13 cellular contexts compared by ENCODE assay signal in genomic region chr14:104390941-104391901, GRCh38.
DNase-seq lines count a peak whose midpoint lies in the region; ATAC-seq, FAIRE-seq and TF ChIP-seq lines count a peak whose summit lies in the region.
"Had no signal": no experiment of that assay in that cellular context is flagged by ENCODE, and none has a peak within 500 bp of the region (broad histone marks: within the 10 kb centered on the region; RNA-seq: fewer than 3 reads in every experiment).

No MANE protein-coding gene starts in this region.

- POLR2A ChIA-PET in GM12878 (lab: Charles Lee) = no interaction called here

- TF ChIP-seq CTCF in GM12878 (IDR thresholded peaks at IDR 0.05 in 2 of 3, conservative IDR thresholded peaks at IDR 0.05 in 1 of 3; ENCODE audit: control insufficient read depth in 2 of 3, extremely low read depth in 1 of 3, insufficient read depth in 1 of 3, low read depth in 3 of 3, low read length in 3 of 3) = no peak
- TF ChIP-seq CTCF in CD14-positive monocyte (IDR thresholded peaks at IDR 0.05) = no peak

- H3K9ac ChIP-seq in GM12878 (ENCODE audit: control insufficient read depth, insufficient read depth, low read length) = no peak overlapping the region

- H3K27me3 ChIP-seq in GM12878 (replicated peaks in 1 of 2; ENCODE audit: control insufficient read depth in 2 of 2, insufficient read depth in 2 of 2, low read length in 1 of 2) = no peaks in the 10 kb centered on the region; a peak in 1 of 4 replicates
- H3K27me3 ChIP-seq: right lobe of liver had no signal

- RAD21 ChIA-PET in GM12878 (lab: Charles Lee; ENCODE audit: unreplicated experiment) = interaction anchor here (0.8 kb wide), 1 partner anchor 11 kb away, joined by 4 read pairs; no protein-coding TSS in a partner anchor

- 44% methylated on average over 33 of the region's 33 CpGs for WGBS in GM12878 (ENCODE audit: insufficient coverage, insufficient replicate concordance, low lambda C conversion rate, missing lambda C conversion rate)

- peak; percentile 49 to 60 for DNase-seq in NCI-H187 (lab: John Stamatoyannopoulos, UW)
- DNase-seq in NCI-H187 treated with DMSO at 0.1 percent for 48 hours (lab: John Stamatoyannopoulos, UW) = no peak
- DNase-seq in NCI-H1092 treated with DMSO at 0.1 percent for 48 hours (lab: John Stamatoyannopoulos, UW) = peak; percentile 51
- DNase-seq in GM12878 (ENCODE audit: low read depth, low spot score) = no peak
- peak; percentile 73 for DNase-seq in posterior vena cava (ENCODE audit: low spot score)
- DNase-seq in CD14-positive monocyte (ENCODE audit: low spot score) = no peak
- no peak for DNase-seq in COR-L47 (lab: John Stamatoyannopoulos, UW)
- DNase-seq: 8988T, hippocampal formation, SHP77 treated with DMSO at 0.1 percent for 48 hours had no signal

- H3K4me1 Mint-ChIP-seq in CD14-positive monocyte = peaks cover 20% of the 10 kb centered on the region

- H3K9me3 Mint-ChIP-seq in CD14-positive monocyte = peaks cover 0 to 4% (median 0%) of the 10 kb centered on the region in 7 donors
- H3K9me3 Mint-ChIP-seq: WTC11 had no signal

- H3K36me3 Mint-ChIP-seq in CD14-positive monocyte = no peaks in the 10 kb centered on the region
- H3K36me3 Mint-ChIP-seq: WTC11 had no signal

- no peaks in the 10 kb centered on the region for H3K36me3 ChIP-seq in GM12878 (ENCODE audit: control insufficient read depth in 2 of 2, insufficient read depth in 2 of 2, low read length in 1 of 2)
- H3K36me3 ChIP-seq: right lobe of liver had no signal

- H3K27ac ChIP-seq in GM12878 (ENCODE audit: control insufficient read depth, insufficient read depth) = no peak overlapping the region
- H3K27ac ChIP-seq: right lobe of liver had no signal

- no peaks in the 10 kb centered on the region; the same call in 2 of the 3 replicates for H3K9me3 ChIP-seq in GM12878 (replicated peaks; ENCODE audit: control insufficient read depth, insufficient read depth, low read length)
- H3K9me3 ChIP-seq: right lobe of liver had no signal

- peaks cover 16% of the 10 kb centered on the region for H3K4me1 ChIP-seq in GM12878 (ENCODE audit: control insufficient read depth, insufficient read depth, low read length)
- H3K4me1 ChIP-seq: right lobe of liver had no signal

- H2AFZ ChIP-seq in GM12878 (ENCODE audit: control insufficient read depth, low read depth, low read length) = peak overlapping the region; percentile 29

- H3K4me3 ChIP-seq in GM12878 = no peak overlapping the region
- H3K4me3 ChIP-seq: right lobe of liver had no signal

- SMC1A ChIA-PET in GM12878 (lab: Charles Lee; ENCODE audit: uncharacterized antibody, unreplicated experiment) = interaction anchor here (0.6 kb wide), 1 partner anchor 692 kb away, joined by 3 read pairs; no protein-coding TSS in a partner anchor

- H3K79me2 ChIP-seq in GM12878 (ENCODE audit: control insufficient read depth, insufficient read depth, low read length) = no peaks in the 10 kb centered on the region

- BruUV-seq in GM12878 (replicated peaks; lab: Mats Ljungman, UMichigan) = no TSS peak

- intact Hi-C loops in GM12878 (cut with micrococcal nuclease; ENCODE audit: unreplicated experiment) (no loop called here), posterior vena cava (cut with DNase I) (no loop called here), CD14-positive monocyte (cut with micrococcal nuclease) (no loop called here)

- in situ Hi-C loops in GM12878 (cut with MboI) = no loop called here

- TF ChIP-seq POLR2A in GM12878 (IDR thresholded peaks at IDR 0.05; ENCODE audit: low read depth, low read length) = no peak

- ATAC-seq in GM12878 (no peak), HG02678 (IDR thresholded peaks at IDR 0.05; ENCODE audit: unreplicated experiment) (no peak)
- ATAC-seq: right lobe of liver had no signal

- peaks cover 19 to 31% (median 24%) of the 10 kb centered on the region in 3 donors for H3K27me3 Mint-ChIP-seq in CD14-positive monocyte (ENCODE audit: low read depth in 3 of 3)

- H4K20me1 ChIP-seq in GM12878 (ENCODE audit: control insufficient read depth, insufficient read depth) = no peaks in the 10 kb centered on the region

- no peak overlapping the region for H3K4me2 ChIP-seq in GM12878 (ENCODE audit: control insufficient read depth, insufficient read depth)

- no peak overlapping the region for H3K27ac Mint-ChIP-seq in CD14-positive monocyte
- H3K27ac Mint-ChIP-seq: WTC11 had no signal

- H3K4me3 Mint-ChIP-seq in CD14-positive monocyte = no peak overlapping the region
- H3K4me3 Mint-ChIP-seq: WTC11 had no signal

- FAIRE-seq in GM12878 (lab: Jason Lieb, UNC) = no peak

- no peak for TF ChIP-seq RAD21 in GM12878 (IDR thresholded peaks at IDR 0.05; ENCODE audit: insufficient read depth, low read depth, low read length)

- CTCF ChIA-PET in GM12878 (lab: Yijun Ruan, JAX) = interaction anchor here (0.5 kb wide), 1 partner anchor 127 kb away, joined by 3 read pairs; no protein-coding TSS in a partner anchor

- no peak for TF ChIP-seq EP300 in GM12878 (IDR thresholded peaks at IDR 0.05; ENCODE audit: borderline replicate concordance in 1 of 2, control insufficient read depth in 1 of 2, low read depth in 2 of 2, low read length in 2 of 2)

TF ChIP-seq in GM12878, 131 proteins besides CTCF, POLR2A, EP300 and RAD21:
- TF ChIP-seq JUND (IDR thresholded peaks at IDR 0.05; ENCODE audit: low read depth, low read length) (no peak), KLF5 (IDR thresholded peaks at IDR 0.05; ENCODE audit: partially characterized antibody) (no peak), RAD51 (IDR thresholded peaks at IDR 0.05) (no peak), ZNF622 (IDR thresholded peaks at IDR 0.05) (no peak), IRF3 (IDR thresholded peaks at IDR 0.05) (no peak), BHLHE40 (IDR thresholded peaks at IDR 0.05; ENCODE audit: borderline replicate concordance in 1 of 2, low read depth in 2 of 2, low read length in 1 of 2) (no peak)

Comparison
In these comparisons a context has a peak if more than half of its experiments do, and no peak if none do; other contexts are left out.
1. DNase-seq: peak in NCI-H187 (2 of 2), NCI-H1092 treated with DMSO at 0.1 percent for 48 hours (single experiment) and posterior vena cava (single experiment); none in NCI-H187 treated with DMSO at 0.1 percent for 48 hours (single experiment), GM12878 (single experiment), CD14-positive monocyte (single experiment) and COR-L47 (single experiment).